8 cellular contexts compared by ENCODE assay signal in the genomic region with DNA sequence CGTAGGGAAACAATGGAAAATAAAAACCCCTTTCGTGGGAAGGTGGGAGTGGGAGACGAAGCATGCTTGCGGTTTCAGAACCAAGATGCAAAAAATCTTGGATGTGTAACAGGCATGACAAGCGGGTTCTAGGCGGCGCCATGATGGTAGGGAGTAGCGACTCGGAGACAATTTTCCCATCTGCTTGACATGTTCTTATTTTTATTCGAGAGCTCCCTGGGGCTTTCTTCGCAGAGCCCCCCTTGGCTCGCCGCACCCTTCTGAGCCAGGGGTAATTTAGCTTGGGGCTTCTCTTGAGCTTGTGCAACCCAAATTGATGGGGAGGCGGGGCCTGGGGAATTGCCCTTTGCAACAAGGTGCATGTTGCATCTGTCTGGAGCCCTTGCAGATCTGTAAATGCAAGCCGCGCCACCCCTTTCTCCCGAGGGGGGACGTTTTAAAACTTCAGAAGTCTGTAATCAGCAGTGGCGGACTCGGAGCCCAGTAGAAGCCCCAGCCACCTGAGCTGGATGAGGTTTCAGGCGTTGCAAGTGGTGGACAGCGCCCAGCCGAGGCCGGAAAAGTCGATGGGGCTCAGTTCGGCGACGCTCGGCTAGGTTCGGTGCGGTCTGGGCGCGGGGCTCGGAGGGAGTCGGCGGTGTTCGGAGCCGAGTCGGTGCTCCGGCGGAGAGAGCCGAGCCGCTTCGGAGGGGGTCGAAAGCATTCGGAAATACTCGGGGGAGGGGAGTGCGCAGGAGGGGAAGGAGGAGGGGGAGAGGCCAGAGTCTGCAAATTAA. TPM values are rescaled to one million over a fixed set of nuclear protein-coding genes. Genes with fewer than 3 reads are reported as not detected.
DNase-seq lines count a peak whose midpoint lies in the region; ATAC-seq, FAIRE-seq and TF ChIP-seq lines count a peak whose summit lies in the region.

No MANE protein-coding gene starts in this region.

- H4K20me1 ChIP-seq in IMR-90 (ENCODE audit: insufficient read depth, low read length) (no peaks in the 10 kb centered on the region), astrocyte (ENCODE audit: insufficient read depth, low read length) (no peaks in the 10 kb centered on the region)

- ATAC-seq in IMR-90 (ENCODE audit: low read depth) (peak; percentile 78), GM21515 (IDR thresholded peaks at IDR 0.05; ENCODE audit: unreplicated experiment) (no peak)

- H2AFZ ChIP-seq in IMR-90 (replicated peaks; ENCODE audit: low read length, poor library complexity) = peak overlapping the region; percentile 4
- no peak overlapping the region for H2AFZ ChIP-seq in astrocyte (ENCODE audit: low read depth, low read length)
- H2AFZ ChIP-seq in trophoblast cell (ENCODE audit: insufficient read depth, low read length, poor library complexity) = no peak overlapping the region

- TF ChIP-seq RAD21 in IMR-90 (IDR thresholded peaks at IDR 0.05; ENCODE audit: low read length) = no peak

- no peaks in the 10 kb centered on the region for H3K9me3 Mint-ChIP-seq in astrocyte (ENCODE audit: unreplicated experiment)

- H2BK5ac ChIP-seq in IMR-90 (ENCODE audit: low read depth, low read length, poor library complexity, severe bottlenecking) (no peak overlapping the region), trophoblast cell (ENCODE audit: low read depth, low read length, poor library complexity) (no peak overlapping the region)

- no peak overlapping the region for H3K4me3 ChIP-seq in AG10803 (ENCODE audit: low read length)
- no peak overlapping the region for H3K4me3 ChIP-seq in IMR-90 (ENCODE audit: insufficient read depth, low read depth, low read length)
- no peak overlapping the region for H3K4me3 ChIP-seq in astrocyte (ENCODE audit: insufficient read depth, low read depth, low read length)
- H3K4me3 ChIP-seq in left ventricle myocardium inferior = peak overlapping the region; percentile 86
- no peak overlapping the region for H3K4me3 ChIP-seq in trophoblast cell (ENCODE audit: low read depth, low read length)
- peak overlapping the region; percentile 34 to 85 for H3K4me3 ChIP-seq in tibial artery

- dilution Hi-C loops in IMR-90 (cut with HindIII; ENCODE audit: low sequenced_read_pairs, unreplicated experiment) = no loop called here

- TF ChIP-seq POLR2A in IMR-90 (IDR thresholded peaks at IDR 0.05; ENCODE audit: low read depth, low read length) = no peak

- H2BK120ac ChIP-seq in IMR-90 (ENCODE audit: low read depth, low read length) (no peak overlapping the region), trophoblast cell (ENCODE audit: insufficient read depth, low read length, poor library complexity) (no peak overlapping the region)

- H2AK5ac ChIP-seq in IMR-90 (ENCODE audit: low read depth, low read length) (no peak overlapping the region), trophoblast cell (ENCODE audit: low read length) (no peak overlapping the region)

- TF ChIP-seq CTCF in AG10803 (conservative IDR thresholded peaks at IDR 0.05; ENCODE audit: low read length) = no peak
- TF ChIP-seq CTCF in IMR-90 (conservative IDR thresholded peaks at IDR 0.05; ENCODE audit: low read depth, low read length) = no peak
- no peak for TF ChIP-seq CTCF in astrocyte (IDR thresholded peaks at IDR 0.05; ENCODE audit: insufficient read depth, low read depth, low read length)
- TF ChIP-seq CTCF in left ventricle myocardium inferior (IDR thresholded peaks at IDR 0.05; ENCODE audit: borderline replicate concordance) = no peak
- no peak for TF ChIP-seq CTCF in tibial artery (IDR thresholded peaks at IDR 0.05)

- CTCF ChIA-PET in IMR-90 (lab: Yijun Ruan, JAX) = no interaction called here

- H3K9me3 ChIP-seq in IMR-90 (ENCODE audit: control insufficient read depth, insufficient read depth, low read length) = 0 out of 2 replicates have a peak, but pooled peaks cover 5% of the 10 kb centered on the region
- H3K9me3 ChIP-seq in astrocyte (ENCODE audit: insufficient read depth, low read depth, low read length) = no peaks in the 10 kb centered on the region
- no peaks in the 10 kb centered on the region for H3K9me3 ChIP-seq in left ventricle myocardium inferior (replicated peaks)
- no peaks in the 10 kb centered on the region for H3K9me3 ChIP-seq in trophoblast cell (ENCODE audit: insufficient read depth, low read depth, low read length)
- no peaks in the 10 kb centered on the region for H3K9me3 ChIP-seq in tibial artery

- H3K36me3 ChIP-seq in IMR-90 (ENCODE audit: control insufficient read depth, insufficient read depth, low read length) = no peaks in the 10 kb centered on the region
- no peaks in the 10 kb centered on the region for H3K36me3 ChIP-seq in astrocyte (ENCODE audit: insufficient read depth, low read length)
- H3K36me3 ChIP-seq in left ventricle myocardium inferior = no peaks in the 10 kb centered on the region
- H3K36me3 ChIP-seq in trophoblast cell (ENCODE audit: control insufficient read depth in 1 of 2, insufficient read depth in 2 of 2, low read length in 2 of 2) = no peaks in the 10 kb centered on the region
- no peaks in the 10 kb centered on the region for H3K36me3 ChIP-seq in tibial artery

- no peak overlapping the region for H3K9ac ChIP-seq in IMR-90 (ENCODE audit: low read depth, low read length)
- no peak overlapping the region for H3K9ac ChIP-seq in astrocyte (ENCODE audit: low read length)
- H3K9ac ChIP-seq in trophoblast cell (ENCODE audit: low read length) = no peak overlapping the region

- H3K56ac ChIP-seq in IMR-90 (ENCODE audit: extremely low read depth, insufficient read depth, low read length) = no peak overlapping the region

- H3K23ac ChIP-seq in IMR-90 (ENCODE audit: low read depth, low read length) (no peak overlapping the region), trophoblast cell (ENCODE audit: low read length) (no peak overlapping the region)

- no peak overlapping the region for H2BK20ac ChIP-seq in IMR-90 (ENCODE audit: low read depth, low read length)

- no peak overlapping the region for H4K91ac ChIP-seq in IMR-90 (ENCODE audit: insufficient read depth, low read depth, low read length)
- H4K91ac ChIP-seq in trophoblast cell (ENCODE audit: low read depth, low read length) = no peak overlapping the region

- H3K4me1 ChIP-seq in IMR-90 (ENCODE audit: control insufficient read depth, insufficient read depth, low read length) (no peaks in the 10 kb centered on the region; the same call in 1 of the 2 replicates), astrocyte (ENCODE audit: insufficient read depth, low read length) (peaks cover 3% of the 10 kb centered on the region), left ventricle myocardium inferior (peaks cover 53% of the 10 kb centered on the region), trophoblast cell (ENCODE audit: control insufficient read depth in 1 of 2, insufficient read depth in 2 of 2, low read length in 2 of 2) (peaks cover 7 to 8% of the 10 kb centered on the region in 2 experiments), tibial artery (peaks cover 0 to 50% (median 41%) of the 10 kb centered on the region in 4 donors)

- no peak overlapping the region for H3K14ac ChIP-seq in IMR-90 (replicated peaks; ENCODE audit: low read depth, low read length)
- H3K14ac ChIP-seq in trophoblast cell (ENCODE audit: low read length) = no peak overlapping the region

- no peaks in the 10 kb centered on the region for H3K36me3 Mint-ChIP-seq in astrocyte (ENCODE audit: low read depth, unreplicated experiment)

- BruUV-seq in IMR-90 (replicated peaks; lab: Mats Ljungman, UMichigan) = no TSS peak

- WGBS in IMR-90 (ENCODE audit: extremely low coverage in 2 of 2, insufficient read length in 1 of 2), 2 experiments = 4% methylated on average over 13 of the region's 48 CpGs; no CpG with 5 or more reads in 1 of the 2 experiments
- WGBS in trophoblast cell (ENCODE audit: extremely low coverage, insufficient coverage, insufficient read length) = no CpG with 5 or more reads among the region's 48 CpGs

- POLR2A ChIA-PET in IMR-90 (lab: Charles Lee; ENCODE audit: unreplicated experiment) = no interaction called here

- H4K12ac ChIP-seq in trophoblast cell (ENCODE audit: low read depth, low read length) = no peak overlapping the region

- H3K18ac ChIP-seq in IMR-90 (ENCODE audit: low read depth, low read length) = no peak overlapping the region
- H3K18ac ChIP-seq in trophoblast cell (ENCODE audit: low read length) = no peak overlapping the region

- H3K4me1 Mint-ChIP-seq in astrocyte (ENCODE audit: low read depth, unreplicated experiment) = no peaks in the 10 kb centered on the region

- no peak overlapping the region for H2AK9ac ChIP-seq in IMR-90 (replicated peaks; ENCODE audit: low read depth, low read length, poor library complexity)

- intact Hi-C loops in IMR-90 (cut with micrococcal nuclease) (loop anchor here (2.0 to 5.0 kb wide), 2 partner anchors 108 to 125 kb away; no protein-coding TSS in a partner anchor), left ventricle myocardium inferior (cut with micrococcal nuclease) (no loop called here), tibial artery (cut with DNase I; ENCODE audit: low total_unique reads) (no loop called here)

- H4K5ac ChIP-seq in IMR-90 (ENCODE audit: low read depth, low read length) = no peak overlapping the region

- no peak overlapping the region for H2BK15ac ChIP-seq in IMR-90 (ENCODE audit: low read depth, low read length)

- no peak for FAIRE-seq in astrocyte (lab: Jason Lieb, UNC)

- DNase-seq in AG10803 (ENCODE audit: low read depth) (peak; percentile 32), IMR-90 (peak; percentile 55), T follicular helper cell (ENCODE audit: low read depth) (peak; percentile 74), astrocyte (ENCODE audit: low read depth) (peak; percentile 57), left ventricle myocardium inferior (peak; percentile 87), trophoblast cell (peak; percentile 66 to 79), tibial artery (peak; percentile 73 to 86)

- no peak overlapping the region for H3K4me3 Mint-ChIP-seq in astrocyte (ENCODE audit: unreplicated experiment)

- peaks cover 50% of the 10 kb centered on the region for H3K27me3 Mint-ChIP-seq in astrocyte (ENCODE audit: low read depth, unreplicated experiment)

- H4K8ac ChIP-seq in IMR-90 (ENCODE audit: low read depth in 2 of 2, low read length in 2 of 2) (no peak overlapping the region), trophoblast cell (ENCODE audit: low read depth, low read length) (no peak overlapping the region)

- H3K27ac Mint-ChIP-seq in astrocyte (ENCODE audit: unreplicated experiment) = no peak overlapping the region

- in situ Hi-C loops in IMR-90 (cut with MboI; ENCODE audit: low sequenced_read_pairs) = no loop called here

- H3K79me1 ChIP-seq in IMR-90 (ENCODE audit: low read depth in 1 of 2, low read length in 2 of 2) (no peaks in the 10 kb centered on the region), trophoblast cell (ENCODE audit: low read length) (peaks cover 2% of the 10 kb centered on the region)

- no peaks in the 10 kb centered on the region for H3K9me1 ChIP-seq in IMR-90 (ENCODE audit: insufficient read depth, low read length)

- H3K4ac ChIP-seq in IMR-90 (ENCODE audit: low read depth, low read length) (no peak overlapping the region), trophoblast cell (ENCODE audit: low read depth, low read length) (no peak overlapping the region)

- H3K4me2 ChIP-seq in IMR-90 (ENCODE audit: low read depth, low read length) = peak overlapping the region; percentile 73
- peak overlapping the region; percentile 67 for H3K4me2 ChIP-seq in astrocyte (ENCODE audit: low read length)
- H3K4me2 ChIP-seq in trophoblast cell (ENCODE audit: low read length) = peak overlapping the region; percentile 43

- H2BK12ac ChIP-seq in trophoblast cell (ENCODE audit: low read length) = no peak overlapping the region

- H3K79me2 ChIP-seq in astrocyte (ENCODE audit: insufficient read depth, low read length) (no peaks in the 10 kb centered on the region), trophoblast cell (ENCODE audit: control insufficient read depth, insufficient read depth, low read length, poor library complexity) (no peaks in the 10 kb centered on the region)

- H3K27me3 ChIP-seq in IMR-90 (ENCODE audit: control insufficient read depth, insufficient read depth, low read length) = peaks cover 60% of the 10 kb centered on the region
- H3K27me3 ChIP-seq in astrocyte (ENCODE audit: insufficient read depth, low read length) = peaks cover 53% of the 10 kb centered on the region
- H3K27me3 ChIP-seq in left ventricle myocardium inferior (ENCODE audit: low read depth) = peaks cover 41% of the 10 kb centered on the region
- H3K27me3 ChIP-seq in trophoblast cell (ENCODE audit: insufficient read depth, low read length) = peaks cover 32% of the 10 kb centered on the region
- H3K27me3 ChIP-seq in tibial artery = no peaks in the 10 kb centered on the region

- no peak overlapping the region for H3K27ac ChIP-seq in IMR-90 (ENCODE audit: insufficient read depth, low read length)
- no peak overlapping the region for H3K27ac ChIP-seq in astrocyte (ENCODE audit: low read depth, low read length)
- H3K27ac ChIP-seq in left ventricle myocardium inferior (replicated peaks) = no peak overlapping the region
- no peak overlapping the region for H3K27ac ChIP-seq in trophoblast cell (ENCODE audit: low read depth, low read length)
- no peak overlapping the region for H3K27ac ChIP-seq in tibial artery

RNA-seq across cellular contexts. Expression of gene GNAO1, which starts 2.9 kb away (rescaled TPM):
- total RNA-seq in IMR-90 (2012; rRNA removed) (under 0.01 TPM in 1 of 2 replicates, not detected in the other), astrocyte (1.7 and 2.8 TPM in 2 replicates), left ventricle myocardium inferior (15.4 TPM)
- polyA plus RNA-seq in IMR-90 (2012; rRNA removed) = 0.07 and 0.09 TPM in 2 replicates
- 0.03 and 0.10 TPM in 2 replicates for polyA plus RNA-seq in IMR-90 (2012; cell fraction: cytosol; rRNA removed)
- polyA plus RNA-seq in IMR-90 (2012; cell fraction: nucleus; rRNA removed; ENCODE audit: low replicate concordance) = 0.11 and 0.25 TPM in 2 replicates
- 4.0 and 4.1 TPM in 2 replicates for polyA plus RNA-seq in trophoblast cell (2013)

Comparison
In these comparisons a context has a peak if more than half of its experiments do, and no peak if none do; other contexts are left out.
1. DNase-seq: peak in every context shown above with its lines; median percentile 87 in left ventricle myocardium inferior; 80 in tibial artery; 74 in T follicular helper cell; 72 in trophoblast cell; 57 in astrocyte; 55 in IMR-90; 32 in AG10803.
2. H3K4me3 ChIP-seq: peak in left ventricle myocardium inferior (single experiment) and tibial artery (2 of 2); none in AG10803 (single experiment), IMR-90 (single experiment), astrocyte (single experiment) and trophoblast cell (single experiment).
3. Peak in every context shown above with its lines, with median percentiles within 50 percentile points of each other: H3K4me2 ChIP-seq.